Comparison of ENCODE assay signal across 1 cellular context in the genomic region with DNA sequence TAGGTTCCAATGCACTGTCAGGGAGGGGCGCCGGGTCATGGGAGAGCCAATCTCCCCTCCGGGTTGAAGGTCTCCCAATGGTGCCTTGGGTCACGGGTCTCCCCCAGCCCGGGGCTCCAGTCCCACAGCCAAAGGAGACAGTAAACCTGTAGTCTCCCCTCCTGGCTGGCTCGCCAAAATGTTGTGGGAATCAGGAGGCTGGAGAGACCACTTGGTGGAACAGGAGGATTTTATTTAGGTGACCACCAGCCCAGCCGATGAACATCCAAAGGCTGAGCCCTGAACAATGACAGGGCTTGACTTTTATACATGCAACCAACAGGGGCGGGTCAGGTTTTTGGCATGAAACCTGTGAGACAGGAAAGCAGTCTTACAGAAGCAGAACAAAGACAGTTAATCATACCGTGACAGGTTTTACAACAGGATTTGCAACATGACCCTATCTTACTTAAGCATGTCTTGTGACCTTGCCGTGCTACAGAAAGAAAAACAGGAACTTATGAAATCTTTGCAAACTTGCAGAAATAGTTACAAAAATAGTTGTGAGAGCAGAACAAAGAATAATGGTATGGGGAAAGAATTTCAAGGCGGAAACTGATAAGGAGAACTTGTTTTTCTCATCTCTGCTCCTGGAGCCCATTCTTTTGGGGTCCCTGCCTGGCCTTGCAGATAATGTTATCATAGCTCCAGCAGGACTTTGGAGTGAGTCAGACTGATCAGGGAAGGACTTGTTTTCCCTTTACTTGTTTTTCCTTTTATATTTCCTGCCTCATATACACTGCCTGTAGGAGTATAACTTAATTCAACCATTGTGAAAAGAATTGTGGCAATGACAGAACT.
TF ChIP-seq lines count a peak whose summit lies in the region.

No MANE protein-coding gene starts in this region.

TF ChIP-seq in K562, 482 proteins besides CTCF, POLR2A, EP300 and RAD21 (continued from another document and continues in another):
- TF ChIP-seq, protein P1, sequence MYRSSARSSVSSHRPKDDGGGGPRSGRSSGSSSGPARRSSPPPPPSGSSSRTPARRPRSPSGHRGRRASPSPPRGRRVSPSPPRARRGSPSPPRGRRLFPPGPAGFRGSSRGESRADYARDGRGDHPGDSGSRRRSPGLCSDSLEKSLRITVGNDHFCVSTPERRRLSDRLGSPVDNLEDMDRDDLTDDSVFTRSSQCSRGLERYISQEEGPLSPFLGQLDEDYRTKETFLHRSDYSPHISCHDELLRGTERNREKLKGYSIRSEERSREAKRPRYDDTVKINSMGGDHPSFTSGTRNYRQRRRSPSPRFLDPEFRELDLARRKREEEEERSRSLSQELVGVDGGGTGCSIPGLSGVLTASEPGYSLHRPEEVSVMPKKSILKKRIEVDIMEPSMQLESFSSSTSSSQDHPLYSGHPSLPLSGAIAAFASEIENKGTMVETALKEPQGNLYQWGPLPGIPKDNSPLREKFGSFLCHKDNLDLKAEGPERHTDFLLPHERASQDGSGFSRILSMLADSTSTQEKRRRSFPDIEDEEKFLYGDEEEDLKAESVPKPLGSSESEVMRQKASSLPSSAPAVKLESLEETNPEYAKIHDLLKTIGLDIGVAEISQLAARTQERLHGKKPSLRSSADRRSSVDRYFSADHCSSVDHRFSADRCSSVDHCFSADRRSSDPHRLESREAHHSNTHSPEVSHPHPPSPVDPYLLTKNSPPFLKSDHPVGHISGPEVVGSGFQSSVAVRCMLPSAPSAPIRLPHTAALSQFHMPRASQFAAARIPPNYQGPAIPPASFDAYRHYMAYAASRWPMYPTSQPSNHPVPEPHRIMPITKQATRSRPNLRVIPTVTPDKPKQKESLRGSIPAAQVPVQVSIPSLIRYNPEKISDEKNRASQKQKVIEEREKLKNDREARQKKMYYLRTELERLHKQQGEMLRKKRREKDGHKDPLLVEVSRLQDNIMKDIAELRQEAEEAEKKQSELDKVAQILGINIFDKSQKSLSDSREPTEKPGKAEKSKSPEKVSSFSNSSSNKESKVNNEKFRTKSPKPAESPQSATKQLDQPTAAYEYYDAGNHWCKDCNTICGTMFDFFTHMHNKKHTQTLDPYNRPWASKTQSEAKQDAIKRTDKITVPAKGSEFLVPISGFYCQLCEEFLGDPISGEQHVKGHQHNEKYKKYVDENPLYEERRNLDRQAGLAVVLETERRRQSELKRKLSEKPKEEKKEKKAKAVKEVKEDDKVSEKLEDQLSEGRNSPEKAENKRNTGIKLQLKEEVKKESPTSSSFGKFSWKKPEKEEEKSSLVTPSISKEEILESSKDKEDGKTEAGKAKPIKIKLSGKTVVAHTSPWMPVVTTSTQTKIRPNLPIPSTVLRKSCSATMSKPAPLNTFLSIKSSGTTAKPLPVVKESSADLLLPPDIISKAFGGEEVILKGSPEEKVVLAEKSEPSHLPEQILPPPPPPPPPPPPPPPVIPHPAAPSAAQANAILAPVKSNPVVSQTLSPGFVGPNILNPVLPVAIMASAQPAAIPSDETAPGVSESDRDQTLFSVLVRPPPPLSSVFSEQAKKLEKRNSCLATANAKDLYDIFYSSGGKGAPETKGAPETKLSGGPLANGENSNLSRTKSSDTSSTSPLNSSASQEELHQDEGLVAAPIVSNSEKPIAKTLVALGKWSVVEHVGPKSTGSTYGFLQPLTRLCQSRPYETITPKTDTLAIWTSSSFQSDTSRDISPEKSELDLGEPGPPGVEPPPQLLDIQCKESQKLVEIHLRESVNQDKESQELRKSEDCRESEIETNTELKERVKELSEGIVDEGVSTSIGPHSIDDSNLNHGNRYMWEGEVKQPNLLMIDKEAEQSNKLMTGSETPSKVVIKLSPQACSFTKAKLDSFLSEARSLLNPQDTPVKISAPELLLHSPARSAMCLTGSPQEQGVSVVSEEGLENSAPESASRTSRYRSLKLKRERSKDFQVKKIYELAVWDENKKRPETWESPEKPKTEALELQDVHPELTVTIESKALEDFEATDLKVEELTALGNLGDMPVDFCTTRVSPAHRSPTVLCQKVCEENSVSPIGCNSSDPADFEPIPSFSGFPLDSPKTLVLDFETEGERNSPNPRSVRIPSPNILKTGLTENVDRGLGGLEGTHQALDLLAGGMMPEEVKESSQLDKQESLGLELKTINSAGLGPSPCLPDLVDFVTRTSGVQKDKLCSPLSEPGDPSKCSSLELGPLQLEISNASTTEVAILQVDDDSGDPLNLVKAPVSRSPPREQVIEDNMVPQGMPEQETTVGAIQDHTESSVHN (IDR thresholded peaks at IDR 0.05; ENCODE audit: borderline replicate concordance in 1 of 2, low read depth in 1 of 2): peak; percentile 96 to 98
- TF ChIP-seq ZNF778 (CRISPR knock-in tag; IDR thresholded peaks at IDR 0.05): no peak
- no peak for TF ChIP-seq ZKSCAN3 (CRISPR knock-in tag; IDR thresholded peaks at IDR 0.05)
- no peak for TF ChIP-seq KDM2B (CRISPR knock-in tag; IDR thresholded peaks at IDR 0.05)
- TF ChIP-seq ZNF76 (CRISPR knock-in tag; IDR thresholded peaks at IDR 0.05; ENCODE audit: borderline replicate concordance): peak; percentile 65; the same call in 1 of the 2 replicates
- TF ChIP-seq HDAC6 (IDR thresholded peaks at IDR 0.05; ENCODE audit: low read depth, low read length): no peak
- TF ChIP-seq HDAC8 (tag; IDR thresholded peaks at IDR 0.05): 0 out of 2 replicates have a peak, but pooled peaks have one; percentile 32
- no peak for TF ChIP-seq ZNF232 (CRISPR knock-in tag; IDR thresholded peaks at IDR 0.05)
- no peak for TF ChIP-seq NFE2L1 (tag; IDR thresholded peaks at IDR 0.05; ENCODE audit: borderline replicate concordance, low read depth)
- TF ChIP-seq SMARCC2 (IDR thresholded peaks at IDR 0.05; ENCODE audit: low read depth): peak; percentile 100
- no peak for TF ChIP-seq XRCC5 (IDR thresholded peaks at IDR 0.05; ENCODE audit: low read depth, low read length)
- TF ChIP-seq KDM4B (IDR thresholded peaks at IDR 0.05; ENCODE audit: borderline replicate concordance in 2 of 2, low read depth in 1 of 2): no peak
- no peak for TF ChIP-seq ZFP36 (IDR thresholded peaks at IDR 0.05; ENCODE audit: low read depth, low read length, partially characterized antibody)
- peak; percentile 100 for TF ChIP-seq FOSL1 (tag; conservative IDR thresholded peaks at IDR 0.05)
- no peak for TF ChIP-seq ZNF184 (CRISPR knock-in tag; IDR thresholded peaks at IDR 0.05)
- TF ChIP-seq MTF1 (CRISPR knock-in tag; IDR thresholded peaks at IDR 0.05; ENCODE audit: borderline replicate concordance): no peak
- TF ChIP-seq NONO (IDR thresholded peaks at IDR 0.05; ENCODE audit: low read depth in 2 of 2, low read length in 1 of 2): no peak; a peak in 1 of 4 replicates
- TF ChIP-seq ZNF23 (CRISPR knock-in tag; IDR thresholded peaks at IDR 0.05): no peak
- TF ChIP-seq E2F1 (CRISPR knock-in tag; IDR thresholded peaks at IDR 0.05): no peak
- TF ChIP-seq, protein P2, sequence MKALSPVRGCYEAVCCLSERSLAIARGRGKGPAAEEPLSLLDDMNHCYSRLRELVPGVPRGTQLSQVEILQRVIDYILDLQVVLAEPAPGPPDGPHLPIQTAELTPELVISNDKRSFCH (CRISPR knock-in tag; IDR thresholded peaks at IDR 0.05): no peak
- TF ChIP-seq, protein P2 (tag; IDR thresholded peaks at IDR 0.05): no peak; the same call in 1 of the 2 replicates
- no peak for TF ChIP-seq PRDM10 (IDR thresholded peaks at IDR 0.05; ENCODE audit: partially characterized antibody)
- no peak; the same call in 1 of the 2 replicates for TF ChIP-seq ZNF644 (tag; IDR thresholded peaks at IDR 0.05; ENCODE audit: low read depth)
- no peak for TF ChIP-seq SLC30A9 (CRISPR knock-in tag; IDR thresholded peaks at IDR 0.05)
- TF ChIP-seq FOXA3 (CRISPR knock-in tag; conservative IDR thresholded peaks at IDR 0.05 in 1 of 2, IDR thresholded peaks at IDR 0.05 in 1 of 2): peak in 1 of 2 experiments; percentile 59; a peak in 2 of 4 replicates
- no peak for TF ChIP-seq SAFB2 (IDR thresholded peaks at IDR 0.05; ENCODE audit: borderline replicate concordance, low read depth, low read length, severe bottlenecking)
- TF ChIP-seq TAF1 (IDR thresholded peaks at IDR 0.05; ENCODE audit: control insufficient read depth, extremely low read depth, insufficient read depth, low read length, severe bottlenecking): peak; percentile 27
- TF ChIP-seq TBL1XR1 (IDR thresholded peaks at IDR 0.05; ENCODE audit: low read length in 2 of 2): peak; percentile 65 to 92; a peak in 2 of 4 replicates
- TF ChIP-seq GABPA (tag; conservative IDR thresholded peaks at IDR 0.05; ENCODE audit: low read depth): peak; percentile 83
- no peak for TF ChIP-seq CBFB (CRISPR knock-in tag; IDR thresholded peaks at IDR 0.05)
- TF ChIP-seq OTX1 (CRISPR knock-in tag; IDR thresholded peaks at IDR 0.05): peak; percentile 32; the same call in 1 of the 2 replicates
- no peak for TF ChIP-seq ZFX (CRISPR knock-in tag; IDR thresholded peaks at IDR 0.05)
- TF ChIP-seq NR2C1 (IDR thresholded peaks at IDR 0.05): peak; percentile 81
- TF ChIP-seq NR2C1 (tag; IDR thresholded peaks at IDR 0.05): peak; percentile 92
- no peak for TF ChIP-seq ZC3H4 (CRISPR knock-in tag; IDR thresholded peaks at IDR 0.05; ENCODE audit: borderline replicate concordance)
- peak; percentile 70; the same call in 1 of the 2 replicates for TF ChIP-seq TCF7 (IDR thresholded peaks at IDR 0.05; ENCODE audit: borderline replicate concordance)
- TF ChIP-seq TGIF2 (CRISPR knock-in tag; IDR thresholded peaks at IDR 0.05): no peak
- TF ChIP-seq TOE1 (IDR thresholded peaks at IDR 0.05; ENCODE audit: borderline replicate concordance): peak; percentile 93
- TF ChIP-seq TOE1 (CRISPR knock-in tag; IDR thresholded peaks at IDR 0.05; ENCODE audit: borderline replicate concordance, low read depth): no peak
- TF ChIP-seq AFF4 (CRISPR knock-in tag; IDR thresholded peaks at IDR 0.05): no peak
- peak; percentile 31 for TF ChIP-seq RBBP5 (IDR thresholded peaks at IDR 0.05; ENCODE audit: borderline replicate concordance, insufficient read depth, low read length, poor library complexity, severe bottlenecking)
- peak; percentile 31; the same call in 1 of the 2 replicates for TF ChIP-seq POLR2G (IDR thresholded peaks at IDR 0.05; ENCODE audit: low read depth, low read length)
- TF ChIP-seq GABPB1 (CRISPR knock-in tag; IDR thresholded peaks at IDR 0.05): peak; percentile 65; the same call in 1 of the 2 replicates
- TF ChIP-seq XRCC4 (IDR thresholded peaks at IDR 0.05; ENCODE audit: extremely low read depth, insufficient read depth, insufficient read length): no peak
- peak; percentile 100 for TF ChIP-seq SOX6 (IDR thresholded peaks at IDR 0.05)
